In the genomic region with DNA sequence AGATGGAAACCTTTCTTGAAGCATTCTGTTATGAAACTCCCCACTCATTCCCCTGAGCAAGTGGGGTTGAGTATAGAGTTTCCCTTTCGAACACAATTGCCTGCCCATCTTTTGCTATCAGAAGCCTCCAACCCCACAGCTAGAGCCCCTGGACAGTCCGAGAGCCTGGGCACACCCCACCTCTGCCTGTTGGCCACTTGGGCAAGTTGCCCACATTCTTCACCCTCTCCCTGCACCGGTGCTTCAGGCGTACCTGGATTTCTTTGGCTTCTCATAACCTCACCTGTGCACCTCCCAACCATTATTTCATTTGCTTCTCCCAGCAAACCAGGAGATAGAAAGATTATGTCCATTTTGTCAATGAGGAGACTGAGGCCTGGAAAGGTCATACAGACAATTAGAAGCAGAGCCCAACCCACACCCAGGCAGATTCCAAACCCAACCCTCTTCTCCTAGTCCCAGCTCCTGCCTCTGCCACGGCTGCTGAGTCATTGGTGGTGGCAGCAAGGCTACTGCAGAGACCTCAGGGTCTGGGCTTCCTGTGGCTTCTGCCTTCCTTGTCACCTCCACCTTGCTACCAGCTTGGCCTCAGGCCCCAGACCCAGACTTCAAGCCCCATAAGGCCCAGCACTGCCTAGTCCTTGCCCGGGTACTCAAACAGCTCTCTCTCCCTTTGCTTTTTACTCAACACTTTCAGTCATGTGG, we compare ENCODE assay signal across 1 cellular context.
TF ChIP-seq lines count a peak whose summit lies in the region.

No MANE protein-coding gene starts in this region.

TF ChIP-seq in A549, 52 proteins besides CTCF, POLR2A, EP300 and RAD21 (continued from another document):
- TF ChIP-seq, protein P1, sequence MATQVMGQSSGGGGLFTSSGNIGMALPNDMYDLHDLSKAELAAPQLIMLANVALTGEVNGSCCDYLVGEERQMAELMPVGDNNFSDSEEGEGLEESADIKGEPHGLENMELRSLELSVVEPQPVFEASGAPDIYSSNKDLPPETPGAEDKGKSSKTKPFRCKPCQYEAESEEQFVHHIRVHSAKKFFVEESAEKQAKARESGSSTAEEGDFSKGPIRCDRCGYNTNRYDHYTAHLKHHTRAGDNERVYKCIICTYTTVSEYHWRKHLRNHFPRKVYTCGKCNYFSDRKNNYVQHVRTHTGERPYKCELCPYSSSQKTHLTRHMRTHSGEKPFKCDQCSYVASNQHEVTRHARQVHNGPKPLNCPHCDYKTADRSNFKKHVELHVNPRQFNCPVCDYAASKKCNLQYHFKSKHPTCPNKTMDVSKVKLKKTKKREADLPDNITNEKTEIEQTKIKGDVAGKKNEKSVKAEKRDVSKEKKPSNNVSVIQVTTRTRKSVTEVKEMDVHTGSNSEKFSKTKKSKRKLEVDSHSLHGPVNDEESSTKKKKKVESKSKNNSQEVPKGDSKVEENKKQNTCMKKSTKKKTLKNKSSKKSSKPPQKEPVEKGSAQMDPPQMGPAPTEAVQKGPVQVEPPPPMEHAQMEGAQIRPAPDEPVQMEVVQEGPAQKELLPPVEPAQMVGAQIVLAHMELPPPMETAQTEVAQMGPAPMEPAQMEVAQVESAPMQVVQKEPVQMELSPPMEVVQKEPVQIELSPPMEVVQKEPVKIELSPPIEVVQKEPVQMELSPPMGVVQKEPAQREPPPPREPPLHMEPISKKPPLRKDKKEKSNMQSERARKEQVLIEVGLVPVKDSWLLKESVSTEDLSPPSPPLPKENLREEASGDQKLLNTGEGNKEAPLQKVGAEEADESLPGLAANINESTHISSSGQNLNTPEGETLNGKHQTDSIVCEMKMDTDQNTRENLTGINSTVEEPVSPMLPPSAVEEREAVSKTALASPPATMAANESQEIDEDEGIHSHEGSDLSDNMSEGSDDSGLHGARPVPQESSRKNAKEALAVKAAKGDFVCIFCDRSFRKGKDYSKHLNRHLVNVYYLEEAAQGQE (IDR thresholded peaks at IDR 0.05): no peak
- TF ChIP-seq BHLHE40 (IDR thresholded peaks at IDR 0.05; ENCODE audit: low read depth, low read length): no peak
- no peak for TF ChIP-seq MYC (IDR thresholded peaks at IDR 0.05; ENCODE audit: borderline replicate concordance, low read length)
- TF ChIP-seq HDAC2 (IDR thresholded peaks at IDR 0.05): no peak
- TF ChIP-seq ESRRA (IDR thresholded peaks at IDR 0.05; ENCODE audit: borderline replicate concordance, low read length): peak; percentile 92
